Comparison of ENCODE assay signal across 8 cellular contexts in the genomic region with DNA sequence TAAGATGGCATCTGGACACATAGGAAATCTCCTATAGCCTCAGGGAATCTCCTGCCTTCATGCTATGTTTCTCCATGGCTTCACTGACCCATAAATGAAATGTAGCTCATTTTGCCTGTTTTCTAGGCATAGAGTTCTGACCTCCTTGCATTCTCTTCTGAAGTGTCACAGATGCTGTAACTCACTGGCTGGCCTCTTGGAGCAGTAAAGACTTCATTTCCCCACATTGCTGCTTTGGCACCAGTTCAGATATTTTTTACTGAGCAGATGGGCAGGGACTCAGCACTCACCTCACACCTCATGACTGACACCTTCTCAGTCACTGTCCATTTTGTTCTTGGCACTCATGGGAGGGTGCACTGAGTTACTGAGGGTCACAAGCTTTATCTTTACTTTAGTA.
DNase-seq lines count a peak whose midpoint lies in the region; FAIRE-seq lines count a peak whose summit lies in the region.

No MANE protein-coding gene starts in this region.

- H3K4me3 ChIP-seq in HAP-1 (no peak overlapping the region), small intestine (ENCODE audit: low read depth in 1 of 2, low read length in 2 of 2) (no peak overlapping the region)

- no peaks in the 10 kb centered on the region for H3K36me3 ChIP-seq in HAP-1 (replicated peaks)
- no peaks in the 10 kb centered on the region for H3K36me3 ChIP-seq in small intestine (ENCODE audit: control insufficient read depth in 2 of 2, insufficient read depth in 2 of 2, low read length in 2 of 2)

- H3K4me1 ChIP-seq in HAP-1 (no peaks in the 10 kb centered on the region), small intestine (ENCODE audit: control insufficient read depth in 2 of 2, insufficient read depth in 1 of 2, low read depth in 1 of 2, low read length in 1 of 2) (no peaks in the 10 kb centered on the region)

- DNase-seq in GM03348 (ENCODE audit: low spot score) (peak; percentile 11), HAP-1 (ENCODE audit: low spot score in 2 of 2) (peak; percentile 32 to 56), NCI-H2171 treated with DMSO at 0.1 percent for 48 hours (lab: John Stamatoyannopoulos, UW) (peak; percentile 76), foreskin melanocyte (peak; percentile 28), small intestine (peak; percentile 52), globus pallidus (ENCODE audit: low spot score) (no peak), GM19239 (ENCODE audit: insufficient read length, low spot score) (no peak)
- DNase-seq in activated T-cell treated with anti-CD3 and anti-CD28 coated beads, Interleukin-2, amount 50 U/mL, for 1 hour = peak; percentile 20

- H3K9me3 ChIP-seq in HAP-1 = no peaks in the 10 kb centered on the region
- no peaks in the 10 kb centered on the region for H3K9me3 ChIP-seq in small intestine (ENCODE audit: control insufficient read depth, low read depth)

- H3K27me3 ChIP-seq in HAP-1 (ENCODE audit: low read depth) (no peaks in the 10 kb centered on the region), small intestine (ENCODE audit: control insufficient read depth in 2 of 2, insufficient read depth in 2 of 2, low read length in 2 of 2) (no peaks in the 10 kb centered on the region)

- no peak for FAIRE-seq in small intestine (lab: Jason Lieb, UNC)
- no peak for FAIRE-seq in GM19239 (lab: Jason Lieb, UNC)

- no peak overlapping the region for H3K27ac ChIP-seq in small intestine (ENCODE audit: low read depth in 1 of 2, low read length in 1 of 2)

- in situ Hi-C loops in HAP-1 (cut with MboI; ENCODE audit: low sequenced_read_pairs) = no loop called here

Comparison
In these comparisons a context has a peak if more than half of its experiments do, and no peak if none do; other contexts are left out.
1. DNase-seq: peak in GM03348 (single experiment), HAP-1 (2 of 2), NCI-H2171 treated with DMSO at 0.1 percent for 48 hours (single experiment), activated T-cell treated with anti-CD3 and anti-CD28 coated beads, Interleukin-2, amount 50 U/mL, for 1 hour (single experiment), foreskin melanocyte (single experiment) and small intestine (single experiment); none in globus pallidus (single experiment) and GM19239 (single experiment).